Comparison of ENCODE assay signal across 8 cellular contexts in the genomic region with DNA sequence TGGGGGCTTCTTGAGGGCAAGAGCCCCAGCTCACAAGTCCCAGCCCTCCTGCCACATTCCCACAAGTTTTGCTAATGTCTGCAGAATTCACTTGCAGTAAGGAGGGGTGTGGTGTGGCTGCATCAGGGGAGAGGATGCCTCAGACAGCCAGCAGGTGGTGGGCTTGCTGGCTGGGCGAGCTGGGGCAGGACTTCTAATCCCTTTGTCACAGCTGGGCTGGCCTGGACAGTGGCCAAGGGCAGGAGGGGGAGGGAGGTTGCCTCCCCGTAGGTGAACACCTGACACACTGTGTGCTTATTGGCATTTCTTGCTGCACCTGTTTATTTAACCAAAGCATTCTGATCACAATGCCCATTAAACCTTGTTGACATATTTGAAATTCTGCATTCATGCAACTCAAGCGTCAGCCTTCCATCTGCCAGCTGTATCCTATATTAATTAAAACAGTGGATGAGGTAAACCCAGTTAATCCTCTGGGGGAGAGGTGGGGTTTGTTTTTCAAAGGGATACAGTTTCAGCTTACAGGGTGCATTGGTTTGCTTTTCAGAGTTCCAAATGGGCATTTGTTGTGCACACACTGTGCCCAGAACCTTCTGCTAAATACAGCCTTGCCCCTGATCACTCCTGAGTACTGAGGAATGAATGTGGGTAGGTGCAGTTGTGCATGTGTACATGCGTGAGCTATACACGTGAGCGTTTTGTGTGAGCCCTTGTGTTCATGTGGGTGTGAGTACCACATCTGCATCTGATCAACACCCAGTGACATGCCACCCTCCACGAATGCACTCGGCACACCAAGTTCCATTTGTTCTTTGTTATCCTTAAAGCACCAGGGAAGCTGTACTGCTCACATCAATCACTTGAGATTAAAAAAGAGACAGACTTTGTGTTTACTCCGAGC.
DNase-seq lines count a peak whose midpoint lies in the region; ATAC-seq and TF ChIP-seq lines count a peak whose summit lies in the region.

No MANE protein-coding gene starts in this region.

- H3K9me3 Mint-ChIP-seq in activated CD4-positive, alpha-beta memory T cell treated with anti-CD3 and anti-CD28 coated beads, Interleukin-2, amount 10 ng/mL, durations not matched to agents 7 days and 5 days, result no peaks in the 10 kb centered on the region

- H3K36me3 ChIP-seq in skeletal muscle tissue (ENCODE audit: control insufficient read depth in 3 of 3, insufficient read depth in 3 of 3, low read length in 3 of 3), result no peaks in the 10 kb centered on the region

- no peak overlapping the region for H3K4me3 Mint-ChIP-seq in activated CD4-positive, alpha-beta memory T cell treated with anti-CD3 and anti-CD28 coated beads, Interleukin-2, amount 10 ng/mL, durations not matched to agents 7 days and 5 days

- H3K36me3 Mint-ChIP-seq in activated CD4-positive, alpha-beta memory T cell treated with anti-CD3 and anti-CD28 coated beads, Interleukin-2, amount 10 ng/mL, durations not matched to agents 7 days and 5 days (ENCODE audit: low read depth), result no peaks in the 10 kb centered on the region

- H3K9me3 ChIP-seq in skeletal muscle tissue (ENCODE audit: control insufficient read depth in 3 of 3, low read length in 3 of 3), result no peaks in the 10 kb centered on the region

- peak overlapping the region in 1 of 3 donors; percentile 14 for H3K4me3 ChIP-seq in skeletal muscle tissue (ENCODE audit: low read length in 3 of 3)

- H3K4me1 Mint-ChIP-seq in activated CD4-positive, alpha-beta memory T cell treated with anti-CD3 and anti-CD28 coated beads, Interleukin-2, amount 10 ng/mL, durations not matched to agents 7 days and 5 days, result no peaks in the 10 kb centered on the region

- DNase-seq in GDM1 (lab: John Stamatoyannopoulos, UW) (peak; percentile 53), NCI-H2196 (lab: John Stamatoyannopoulos, UW; ENCODE audit: unreplicated experiment) (peak; percentile 99), cardiac septum (ENCODE audit: low spot score) (peak; percentile 81), omental fat pad (ENCODE audit: low spot score) (no peak)
- peak; percentile 17 for DNase-seq in activated CD4-positive, alpha-beta memory T cell treated with anti-CD3 and anti-CD28 coated beads, Interleukin-2, amount 10 ng/mL, durations not matched to agents 7 days and 5 days

- H3K27ac Mint-ChIP-seq in activated CD4-positive, alpha-beta memory T cell treated with anti-CD3 and anti-CD28 coated beads, Interleukin-2, amount 10 ng/mL, durations not matched to agents 7 days and 5 days, result no peak overlapping the region

- intact Hi-C loops in cardiac septum (cut with DNase I), result loop anchor here (2.0 to 5.0 kb wide), 4 partner anchors 105 to 315 kb away; a partner anchor contains a TSS

- ATAC-seq in HG02885 (IDR thresholded peaks at IDR 0.05; ENCODE audit: poor library complexity, unreplicated experiment) (peak; percentile 64), HG03378 (IDR thresholded peaks at IDR 0.05; ENCODE audit: unreplicated experiment) (no peak), omental fat pad (ENCODE audit: low FRiP score) (no peak)

- POLR2A ChIA-PET in activated CD4-positive, alpha-beta memory T cell treated with anti-CD3 and anti-CD28 coated beads, Interleukin-2, amount 10 ng/mL, durations not matched to agents 7 days and 5 days (lab: Charles Lee), result interaction anchor here (1.5 kb wide), 1 partner anchor 102 kb away, joined by 3 read pairs; no protein-coding TSS in a partner anchor

- peaks cover 17 to 31% (median 22%) of the 10 kb centered on the region in 3 donors for H3K4me1 ChIP-seq in skeletal muscle tissue (ENCODE audit: control insufficient read depth in 3 of 3, insufficient read depth in 3 of 3, low read length in 3 of 3)

- peaks cover 19% of the 10 kb centered on the region for H3K27me3 Mint-ChIP-seq in activated CD4-positive, alpha-beta memory T cell treated with anti-CD3 and anti-CD28 coated beads, Interleukin-2, amount 10 ng/mL, durations not matched to agents 7 days and 5 days

- peaks cover 0 to 6% (median 4%) of the 10 kb centered on the region in 3 donors for H3K27me3 ChIP-seq in skeletal muscle tissue (ENCODE audit: control insufficient read depth in 3 of 3, insufficient read depth in 3 of 3, low read length in 3 of 3)

- CTCF ChIA-PET in activated CD4-positive, alpha-beta memory T cell treated with anti-CD3 and anti-CD28 coated beads, Interleukin-2, amount 10 ng/mL, durations not matched to agents 7 days and 5 days (lab: Charles Lee), result interaction anchor here (1.0 to 1.7 kb wide), 5 partner anchors 10 to 320 kb away, joined by 3 to 4 read pairs (median 3); no protein-coding TSS in a partner anchor

- peak overlapping the region in 1 of 3 donors; percentile 10 for H3K9ac ChIP-seq in skeletal muscle tissue (ENCODE audit: low read depth in 1 of 3, low read length in 3 of 3)

- TF ChIP-seq CTCF in omental fat pad (IDR thresholded peaks at IDR 0.05), result no peak

- H3K27ac ChIP-seq in skeletal muscle tissue (ENCODE audit: low read depth, low read length), result peak overlapping the region; percentile 49
